In genomic region chr4:38753021-38753806, GRCh38 we compare ENCODE assay signal across 1 cellular context.
TF ChIP-seq lines count a peak whose summit lies in the region.

No MANE protein-coding gene starts in this region.

TF ChIP-seq in HepG2, 621 proteins besides CTCF, POLR2A, EP300 and RAD21 (continued from another document):
- TF ChIP-seq ZNF883 (CRISPR knock-in tag; IDR thresholded peaks at IDR 0.05; ENCODE audit: not compliant biosample characterization) (no peak), ZNF552 (CRISPR knock-in tag; IDR thresholded peaks at IDR 0.05; ENCODE audit: borderline replicate concordance) (no peak), ZFX (CRISPR knock-in tag; IDR thresholded peaks at IDR 0.05; ENCODE audit: low read depth) (peak; percentile 64), ZNF780A (CRISPR knock-in tag; IDR thresholded peaks at IDR 0.05) (peak; percentile 35; the same call in 1 of the 2 replicates), FOXA1 (IDR thresholded peaks at IDR 0.05) (peak; percentile 47; the same call in 1 of the 2 replicates), FOXA1 (CRISPR knock-in tag; IDR thresholded peaks at IDR 0.05) (no peak), MLLT10 (CRISPR knock-in tag; IDR thresholded peaks at IDR 0.05) (no peak), ZNF646 (CRISPR knock-in tag; IDR thresholded peaks at IDR 0.05) (peak; percentile 98), NONO (IDR thresholded peaks at IDR 0.05) (0 out of 2 replicates have a peak, but pooled peaks have one; percentile 24), NONO (CRISPR knock-in tag; conservative IDR thresholded peaks at IDR 0.05) (no peak), SALL1 (CRISPR knock-in tag; IDR thresholded peaks at IDR 0.05) (peak; percentile 34; the same call in 1 of the 2 replicates), CREB1 (IDR thresholded peaks at IDR 0.05) (no peak), CREB1 (CRISPR knock-in tag; IDR thresholded peaks at IDR 0.05) (no peak), SOX5 (CRISPR knock-in tag; IDR thresholded peaks at IDR 0.05; ENCODE audit: borderline replicate concordance) (no peak), ZFY (CRISPR knock-in tag; IDR thresholded peaks at IDR 0.05) (peak; percentile 43; the same call in 1 of the 2 replicates), ZMYM3 (CRISPR knock-in tag; IDR thresholded peaks at IDR 0.05) (0 out of 2 replicates have a peak, but pooled peaks have one; percentile 22), TEAD3 (CRISPR knock-in tag; optimal IDR thresholded peaks at IDR 0.05; ENCODE audit: borderline replicate concordance) (peak; percentile 49), LCORL (IDR thresholded peaks at IDR 0.05) (peak; percentile 18; the same call in 1 of the 2 replicates), LCORL (CRISPR knock-in tag; IDR thresholded peaks at IDR 0.05) (no peak), ZBTB49 (CRISPR knock-in tag; IDR thresholded peaks at IDR 0.05; ENCODE audit: borderline replicate concordance) (no peak), ZNF687 (CRISPR knock-in tag; IDR thresholded peaks at IDR 0.05) (peak; percentile 36), SIX4 (CRISPR knock-in tag; IDR thresholded peaks at IDR 0.05) (0 out of 2 replicates have a peak, but pooled peaks have one; percentile 46)
TF ChIP-seq in HepG2: peak in this region for 12.
